Comparison of ENCODE assay signal across 23 cellular contexts in genomic region chr7:2587713-2588112, GRCh38.
"Had no signal": no experiment of that assay in that cellular context is flagged by ENCODE, and none has a peak within 500 bp of the region (broad histone marks: within the 10 kb centered on the region; RNA-seq: fewer than 3 reads in every experiment).

No MANE protein-coding gene starts in this region.

- H3K9me3 ChIP-seq: heart left ventricle, left lung, neutrophil, ovary, prostate gland, tibial nerve had no signal

- ATAC-seq: heart left ventricle; left colon; left lung; naive thymus-derived CD8-positive, alpha-beta T cell; sciatic nerve; stimulated activated naive B cell treated with anti-CD40 and anti-IgM and Interleukin-4, amounts not matched to agents 10 μg/mL and 1 μg/mL and 100 μg/mL, for 72 hours had no signal

- FAIRE-seq: islet of Langerhans, kidney had no signal

- H3K27me3 ChIP-seq: heart left ventricle, left lung, neutrophil, ovary, tibial nerve had no signal

- H3K4me1 ChIP-seq: heart left ventricle, left lung, prostate gland, tibial nerve had no signal

- H3K27ac ChIP-seq: heart left ventricle, left lung, neutrophil, ovary, prostate gland, skin epidermis, tibial nerve had no signal

- H3K36me3 ChIP-seq: ovary, prostate gland had no signal

- H3K4me3 ChIP-seq: heart left ventricle, left lung, ovary, prostate gland, skin epidermis, tibial nerve had no signal

- DNase-seq: glutamatergic neuron; hypothalamus; immature natural killer cell; kidney; left colon; naive thymus-derived CD8-positive, alpha-beta T cell; occipital lobe; ovary; retina; stimulated activated CD4-positive, alpha-beta T cell treated with anti-CD3 and anti-CD28 coated beads, Interleukin-12 subunit alpha, Interleukin-12 subunit beta, amount 100 ng/mL, for 4 hours; stimulated activated CD4-positive, alpha-beta T cell treated with anti-CD3 and anti-CD28 coated beads, Interleukin-15, amount 100 ng/mL, for 24 hours; stimulated activated CD4-positive, alpha-beta T cell treated with anti-CD3 and anti-CD28 coated beads, Interleukin-2, amount 100 ng/mL, for 24 hours; stimulated activated CD4-positive, alpha-beta T cell treated with anti-CD3 and anti-CD28 coated beads, Interleukin-4, amount 100 ng/mL, for 1 hour; stimulated activated naive B cell treated with anti-CD40 and anti-IgM and Interleukin-4, amounts not matched to agents 10 μg/mL and 1 μg/mL and 100 μg/mL, for 72 hours; substantia nigra had no signal
